8 cellular contexts compared by ENCODE assay signal in genomic region chr20:3209023-3209945, GRCh38. TPM values are rescaled to one million over a fixed set of nuclear protein-coding genes. Genes with fewer than 3 reads are reported as not detected.
A peak's percentile ranks its signal among the peaks of the same experiment; 100 is the strongest.
DNase-seq lines count a peak whose midpoint lies in the region; ATAC-seq lines count a peak whose summit lies in the region.

Gene ITPA, plus strand, starts transcription at chr20:3209498. Its CDS starts 54 bp downstream, at chr20:3209552.

- peaks cover 31% of the 10 kb centered on the region for H3K4me1 Mint-ChIP-seq in stimulated activated memory B cell treated with anti-CD40 and anti-IgM and Interleukin-4, amounts not matched to agents 10 μg/mL and 1 μg/mL and 100 μg/mL, for 72 hours

- H3K9me3 Mint-ChIP-seq in stimulated activated memory B cell treated with anti-CD40 and anti-IgM and Interleukin-4, amounts not matched to agents 10 μg/mL and 1 μg/mL and 100 μg/mL, for 72 hours: no peaks in the 10 kb centered on the region

- H3K4me3 Mint-ChIP-seq in stimulated activated memory B cell treated with anti-CD40 and anti-IgM and Interleukin-4, amounts not matched to agents 10 μg/mL and 1 μg/mL and 100 μg/mL, for 72 hours: peak within 1 kb of the TSS; percentile 96

- peak; percentile 77 for ATAC-seq in stimulated activated memory B cell treated with anti-CD40 and anti-IgM and Interleukin-4, amounts not matched to agents 10 μg/mL and 1 μg/mL and 100 μg/mL, for 72 hours
- ATAC-seq in GM18867 (IDR thresholded peaks at IDR 0.05; ENCODE audit: unreplicated experiment): no peak

- H3K4me1 ChIP-seq in esophagus (ENCODE audit: control insufficient read depth in 2 of 2, insufficient read depth in 2 of 2, low read length in 1 of 2): peaks cover 0 to 4% of the 10 kb centered on the region in 2 donors
- H3K4me1 ChIP-seq in muscle layer of colon (ENCODE audit: insufficient read depth, low read length): peaks cover 15% of the 10 kb centered on the region

- H3K27me3 ChIP-seq in esophagus (ENCODE audit: control insufficient read depth in 1 of 2, insufficient read depth in 2 of 2, low read length in 2 of 2) (no peaks in the 10 kb centered on the region), muscle layer of colon (ENCODE audit: control insufficient read depth in 1 of 2, insufficient read depth in 2 of 2, low read length in 2 of 2) (no peaks in the 10 kb centered on the region)

- DNase-seq in COLO668 (lab: John Stamatoyannopoulos, UW; ENCODE audit: unreplicated experiment): peak; percentile 56
- peak; percentile 34 for DNase-seq in HCEC 1CT
- DNase-seq in NOMO-1 treated with dmso at 0.1 percent for 144 hours (lab: John Stamatoyannopoulos, UW; ENCODE audit: unreplicated experiment): peak; percentile 49
- DNase-seq in activated T-cell treated with anti-CD3 and anti-CD28 coated beads for 4 hours: peak; percentile 47

- H3K36me3 ChIP-seq in esophagus (ENCODE audit: control insufficient read depth in 2 of 2, insufficient read depth in 2 of 2, low read length in 1 of 2) (peaks cover 0 to 7% of the 10 kb centered on the region in 2 donors), muscle layer of colon (ENCODE audit: insufficient read depth, low read length) (peaks cover 6% of the 10 kb centered on the region)

- H3K4me3 ChIP-seq in esophagus (ENCODE audit: low read depth in 1 of 2, low read length in 2 of 2) (peak within 1 kb of the TSS; percentile 84 to 89), muscle layer of colon (ENCODE audit: low read depth in 1 of 2, low read length in 2 of 2) (peak within 1 kb of the TSS; percentile 76 to 95)

- H3K27ac Mint-ChIP-seq in stimulated activated memory B cell treated with anti-CD40 and anti-IgM and Interleukin-4, amounts not matched to agents 10 μg/mL and 1 μg/mL and 100 μg/mL, for 72 hours: peak within 1 kb of the TSS; percentile 96

- H3K36me3 Mint-ChIP-seq in stimulated activated memory B cell treated with anti-CD40 and anti-IgM and Interleukin-4, amounts not matched to agents 10 μg/mL and 1 μg/mL and 100 μg/mL, for 72 hours: peaks cover 22% of the 10 kb centered on the region

- peak within 1 kb of the TSS; percentile 39 for H3K9ac ChIP-seq in muscle layer of colon (ENCODE audit: low read length)

- H3K27ac ChIP-seq in esophagus (ENCODE audit: low read depth in 2 of 2, low read length in 1 of 2): peak within 1 kb of the TSS; percentile 82 to 83
- H3K27ac ChIP-seq in muscle layer of colon (ENCODE audit: low read depth, low read length): peak within 1 kb of the TSS; percentile 85

- H3K27me3 Mint-ChIP-seq in stimulated activated memory B cell treated with anti-CD40 and anti-IgM and Interleukin-4, amounts not matched to agents 10 μg/mL and 1 μg/mL and 100 μg/mL, for 72 hours: no peaks in the 10 kb centered on the region

- 0% methylated on average over 53 to 55 of the region's 55 CpGs for WGBS in esophagus, 2 donors

- H3K9me3 ChIP-seq in esophagus (ENCODE audit: control insufficient read depth in 2 of 2, insufficient read depth in 1 of 2, low read depth in 1 of 2, low read length in 1 of 2) (no peaks in the 10 kb centered on the region), muscle layer of colon (ENCODE audit: low read length) (no peaks in the 10 kb centered on the region)

RNA-seq across cellular contexts. Expression of gene ITPA, which starts in this region (rescaled TPM):
- polyA plus RNA-seq in esophagus: 10 to 100 TPM; 55.8 to 73.5 TPM
